ENCODE assay signal across 17 cellular contexts in genomic region chr2:162403884-162404283, GRCh38. TPM values are rescaled to one million over a fixed set of nuclear protein-coding genes. Genes with fewer than 3 reads are reported as not detected.
DNase-seq lines count a peak whose midpoint lies in the region; ATAC-seq, FAIRE-seq and TF ChIP-seq lines count a peak whose summit lies in the region.
"Had no signal": no experiment of that assay in that cellular context is flagged by ENCODE, and none has a peak within 500 bp of the region (broad histone marks: within the 10 kb centered on the region; RNA-seq: fewer than 3 reads in every experiment).

No MANE protein-coding gene starts in this region.

- no peak for TF ChIP-seq POLR2A in endothelial cell of umbilical vein (IDR thresholded peaks at IDR 0.05; ENCODE audit: low read depth, low read length)

- H3K27me3 ChIP-seq in GM23248 (replicated peaks; ENCODE audit: insufficient read depth) (no peaks in the 10 kb centered on the region), endothelial cell of umbilical vein (ENCODE audit: control insufficient read depth in 2 of 2, insufficient read depth in 2 of 2, low read length in 2 of 2) (no peaks in the 10 kb centered on the region), pancreas (no peaks in the 10 kb centered on the region)
- H3K27me3 ChIP-seq: spleen had no signal

- no TSS peak for BruUV-seq in endothelial cell of umbilical vein (replicated peaks; lab: Mats Ljungman, UMichigan)

- POLR2A ChIA-PET in endothelial cell of umbilical vein (lab: Charles Lee): no interaction called here

- H3K9ac ChIP-seq in GM23248 (no peak overlapping the region), endothelial cell of umbilical vein (replicated peaks; ENCODE audit: extremely low read depth, insufficient read depth, low read length) (no peak overlapping the region)

- H3K36me3 Mint-ChIP-seq in immature natural killer cell: no peaks in the 10 kb centered on the region
- H3K36me3 Mint-ChIP-seq: activated naive CD8-positive, alpha-beta T cell treated with anti-CD3 and anti-CD28 coated beads, Interleukin-2, amount 10 ng/mL, durations not matched to agents 7 days and 5 days; CD4-positive, CD25-positive, alpha-beta regulatory T cell; IgD-negative memory B cell had no signal

- no peak overlapping the region for H3K27ac ChIP-seq in GM23248
- no peak overlapping the region for H3K27ac ChIP-seq in endothelial cell of umbilical vein (ENCODE audit: insufficient read depth, low read depth, low read length)
- H3K27ac ChIP-seq in pancreas: no peak overlapping the region
- H3K27ac ChIP-seq: spleen had no signal

- no peaks in the 10 kb centered on the region for H3K9me1 ChIP-seq in endothelial cell of umbilical vein (replicated peaks; ENCODE audit: control insufficient read depth, extremely low read depth, insufficient read depth, low read length)

- DNase-seq in GM23248: peak; percentile 41
- peak; percentile 26 for DNase-seq in NCI-H69 (lab: John Stamatoyannopoulos, UW)
- peak; percentile 84 for DNase-seq in endothelial cell of umbilical vein (ENCODE audit: low read depth, low spot score)
- peak in 1 of 6 donors; percentile 28 for DNase-seq in pancreas
- no peak for DNase-seq in immature natural killer cell
- DNase-seq in cardiac septum (ENCODE audit: low spot score): no peak
- DNase-seq in GM10266 (ENCODE audit: extremely low spot score): no peak
- no peak for DNase-seq in NCI-H1930 (lab: John Stamatoyannopoulos, UW)
- DNase-seq: activated CD4-positive, CD25-positive, alpha-beta regulatory T cell; activated naive CD8-positive, alpha-beta T cell treated with anti-CD3 and anti-CD28 coated beads, Interleukin-2, amount 10 ng/mL, durations not matched to agents 7 days and 5 days; CD4-positive, CD25-positive, alpha-beta regulatory T cell; hippocampal formation; left ventricle myocardium superior; NCI-H187; NK-92 treated with Interleukin-12 subunit alpha and Interleukin-12 subunit beta, amount 100 ng/mL, for 24 hours; spleen had no signal

- in situ Hi-C loops in GM23248 (cut with MboI): no loop called here

- no peak overlapping the region for H3K27ac Mint-ChIP-seq in immature natural killer cell
- H3K27ac Mint-ChIP-seq: activated naive CD8-positive, alpha-beta T cell treated with anti-CD3 and anti-CD28 coated beads, Interleukin-2, amount 10 ng/mL, durations not matched to agents 7 days and 5 days; CD4-positive, CD25-positive, alpha-beta regulatory T cell; IgD-negative memory B cell had no signal

- H3K9me3 ChIP-seq in GM23248 (ENCODE audit: low read depth): no peaks in the 10 kb centered on the region
- no peaks in the 10 kb centered on the region for H3K9me3 ChIP-seq in endothelial cell of umbilical vein (replicated peaks; ENCODE audit: control insufficient read depth, insufficient read depth, low read length)
- no peaks in the 10 kb centered on the region for H3K9me3 ChIP-seq in pancreas
- H3K9me3 ChIP-seq: spleen had no signal

- H3K36me3 ChIP-seq in GM23248 (ENCODE audit: low read depth): no peaks in the 10 kb centered on the region
- H3K36me3 ChIP-seq in endothelial cell of umbilical vein (ENCODE audit: control insufficient read depth in 2 of 2, extremely low read depth in 1 of 2, insufficient read depth in 2 of 2, low read length in 2 of 2): no peaks in the 10 kb centered on the region
- no peaks in the 10 kb centered on the region for H3K36me3 ChIP-seq in pancreas
- H3K36me3 ChIP-seq: spleen had no signal

- H3K4me3 Mint-ChIP-seq in immature natural killer cell: no peak overlapping the region
- H3K4me3 Mint-ChIP-seq: activated naive CD8-positive, alpha-beta T cell treated with anti-CD3 and anti-CD28 coated beads, Interleukin-2, amount 10 ng/mL, durations not matched to agents 7 days and 5 days; CD4-positive, CD25-positive, alpha-beta regulatory T cell; IgD-negative memory B cell had no signal

- no peak for TF ChIP-seq CTCF in endothelial cell of umbilical vein (IDR thresholded peaks at IDR 0.05; ENCODE audit: extremely low read depth in 1 of 2, insufficient read depth in 1 of 2, low read depth in 1 of 2, low read length in 2 of 2)
- TF ChIP-seq CTCF in pancreas (IDR thresholded peaks at IDR 0.05): no peak
- TF ChIP-seq CTCF in GM10266 (IDR thresholded peaks at IDR 0.05; ENCODE audit: control insufficient read depth, insufficient read depth, low read depth, missing control alignments): no peak

- H3K79me2 ChIP-seq in GM23248 (ENCODE audit: insufficient read depth) (no peaks in the 10 kb centered on the region), endothelial cell of umbilical vein (ENCODE audit: control insufficient read depth, insufficient read depth, low read length) (no peaks in the 10 kb centered on the region)

- H3F3A ChIP-seq in GM23248 (ENCODE audit: insufficient read depth): no peaks in the 10 kb centered on the region

- H3K4me1 Mint-ChIP-seq in immature natural killer cell: no peaks in the 10 kb centered on the region
- H3K4me1 Mint-ChIP-seq: activated naive CD8-positive, alpha-beta T cell treated with anti-CD3 and anti-CD28 coated beads, Interleukin-2, amount 10 ng/mL, durations not matched to agents 7 days and 5 days; CD4-positive, CD25-positive, alpha-beta regulatory T cell; IgD-negative memory B cell had no signal

- H3K4me1 ChIP-seq in GM23248 (ENCODE audit: insufficient read depth): no peaks in the 10 kb centered on the region
- no peaks in the 10 kb centered on the region for H3K4me1 ChIP-seq in endothelial cell of umbilical vein (ENCODE audit: control insufficient read depth, extremely low read depth, insufficient read depth, low read length)
- no peaks in the 10 kb centered on the region for H3K4me1 ChIP-seq in pancreas
- H3K4me1 ChIP-seq: spleen had no signal

- H2AFZ ChIP-seq in GM23248 (no peak overlapping the region), endothelial cell of umbilical vein (ENCODE audit: low read depth, low read length) (peak overlapping the region; percentile 41)

- WGBS in GM23248 (ENCODE audit: low coverage in 1 of 2, low lambda C conversion rate in 2 of 2, missing lambda C conversion rate in 2 of 2), 2 experiments: 53 to 65% methylated on average over 1 of the region's 1 CpG
- WGBS in pancreas, 2 donors: 34 to 38% methylated on average over 1 of the region's 1 CpG

- H3K27me3 Mint-ChIP-seq in immature natural killer cell (ENCODE audit: low read depth in 3 of 3): no peaks in the 10 kb centered on the region
- H3K27me3 Mint-ChIP-seq: CD4-positive, CD25-positive, alpha-beta regulatory T cell had no signal

- H3K4me2 ChIP-seq in GM23248 (ENCODE audit: unreplicated experiment): no peak overlapping the region
- no peak overlapping the region for H3K4me2 ChIP-seq in endothelial cell of umbilical vein (ENCODE audit: insufficient read depth, low read length)

- no peaks in the 10 kb centered on the region for H4K20me1 ChIP-seq in GM23248 (ENCODE audit: insufficient read depth)
- H4K20me1 ChIP-seq in endothelial cell of umbilical vein (replicated peaks; ENCODE audit: control insufficient read depth, extremely low read depth, insufficient read depth, low read length): no peaks in the 10 kb centered on the region

- ATAC-seq in pancreas: peak; percentile 66 to 71 (median 68)
- ATAC-seq: left ventricle myocardium superior had no signal

- H3K4me3 ChIP-seq in GM23248: no peak overlapping the region
- no peak overlapping the region for H3K4me3 ChIP-seq in endothelial cell of umbilical vein (replicated peaks in 1 of 3; ENCODE audit: insufficient read depth in 1 of 3, low read depth in 1 of 3, low read length in 3 of 3)
- H3K4me3 ChIP-seq in pancreas: no peak overlapping the region
- H3K4me3 ChIP-seq: spleen had no signal

- FAIRE-seq in endothelial cell of umbilical vein (lab: Jason Lieb, UNC) (peak; percentile 61), pancreas (lab: Jason Lieb, UNC) (no peak)

- dilution Hi-C loops in endothelial cell of umbilical vein (cut with MboI; ENCODE audit: extremely low pct_ligation_motif_present, low sequenced_read_pairs): no loop called here

- intact Hi-C loops in endothelial cell of umbilical vein (cut with micrococcal nuclease) (no loop called here), pancreas (cut with DNase I) (no loop called here), cardiac septum (cut with DNase I) (no loop called here)

- CTCF ChIA-PET in endothelial cell of umbilical vein (lab: Charles Lee): no interaction called here

- peaks cover 0 to 4% (median 0%) of the 10 kb centered on the region in 6 donors for H3K9me3 Mint-ChIP-seq in immature natural killer cell
- H3K9me3 Mint-ChIP-seq: activated naive CD8-positive, alpha-beta T cell treated with anti-CD3 and anti-CD28 coated beads, Interleukin-2, amount 10 ng/mL, durations not matched to agents 7 days and 5 days; CD4-positive, CD25-positive, alpha-beta regulatory T cell; IgD-negative memory B cell had no signal

- H3K9me2 ChIP-seq in GM23248 (ENCODE audit: insufficient read depth): no peaks in the 10 kb centered on the region

TF ChIP-seq in endothelial cell of umbilical vein, 7 proteins besides CTCF, POLR2A, EP300 and RAD21 (continues in another document):
- TF ChIP-seq EZH2 (IDR thresholded peaks at IDR 0.05; ENCODE audit: borderline replicate concordance, low read depth, low read length, severe bottlenecking): no peak
- no peak for TF ChIP-seq MAX (IDR thresholded peaks at IDR 0.05; ENCODE audit: insufficient read depth, insufficient read length)
- TF ChIP-seq FOS (IDR thresholded peaks at IDR 0.05; ENCODE audit: borderline replicate concordance, insufficient read depth, low read length): no peak
- no peak for TF ChIP-seq GATA2 (IDR thresholded peaks at IDR 0.05; ENCODE audit: insufficient read depth, insufficient read length, low read depth, low read length)
- TF ChIP-seq MYC (IDR thresholded peaks at IDR 0.05; ENCODE audit: low read depth, low read length): no peak
- no peak for TF ChIP-seq JUN (IDR thresholded peaks at IDR 0.05; ENCODE audit: borderline replicate concordance, insufficient read depth, insufficient read length, low read depth)

RNA-seq across cellular contexts. Expression of gene GCA, which starts 60.0 kb away (rescaled TPM):
- total RNA-seq in GM23248 (2014; rRNA removed; shearing (Covaris generic)): 1.6 and 3.0 TPM in 2 replicates
- polyA plus RNA-seq in GM23248 (2016; fragmentation: Nextera tagmentation; extraction: Ambion mirVana): 1.6 TPM in 2 replicates
- total RNA-seq in endothelial cell of umbilical vein: 6.2 and 10.7 TPM in 2 replicates
- 9.7 and 11.2 TPM in 2 replicates for polyA plus RNA-seq in endothelial cell of umbilical vein
- 8.9 and 9.0 TPM in 2 replicates for polyA plus RNA-seq in endothelial cell of umbilical vein (2011; cell fraction: cytosol; rRNA removed)
- polyA plus RNA-seq in endothelial cell of umbilical vein (2011; cell fraction: nucleus; rRNA removed): 14.9 TPM in 2 replicates
- polyA plus RNA-seq in endothelial cell of umbilical vein (2012): 4.8 and 5.3 TPM in 2 replicates
- 13.2 and 26.2 TPM in 2 replicates for polyA minus RNA-seq in endothelial cell of umbilical vein
- not detected for polyA minus RNA-seq in endothelial cell of umbilical vein (2011; cell fraction: cytosol; rRNA and poly(A)+ RNA removed)
- 5.5 and 7.0 TPM in 2 replicates for polyA minus RNA-seq in endothelial cell of umbilical vein (2011; cell fraction: nucleus; rRNA and poly(A)+ RNA removed)
- total RNA-seq in pancreas: 10 to 100 TPM; 13.5 to 27.0 (median 16.1) TPM
- polyA plus RNA-seq in pancreas: 10 to 100 TPM; 11.3 to 18.1 TPM
- polyA plus RNA-seq in immature natural killer cell: 10 to 100 TPM in 1 of 3 donors, 1 to 10 TPM in 2; 6.1 to 12.6 (median 9.4) TPM
- total RNA-seq in cardiac septum: 7.3 TPM

Comparison
In these comparisons a context has a peak if more than half of its experiments do, and no peak if none do; other contexts are left out.
1. DNase-seq: peak in GM23248 (single experiment), NCI-H69 (single experiment) and endothelial cell of umbilical vein (single experiment); none in immature natural killer cell (0 of 3), cardiac septum (single experiment), GM10266 (single experiment) and NCI-H1930 (0 of 2).